8 cellular contexts compared by ENCODE assay signal in genomic region chr2:218687400-218688060, GRCh38. TPM values are rescaled to one million over a fixed set of nuclear protein-coding genes. Genes with fewer than 3 reads are reported as not detected.
A peak's percentile ranks its signal among the peaks of the same experiment; 100 is the strongest.
DNase-seq lines count a peak whose midpoint lies in the region; ATAC-seq and TF ChIP-seq lines count a peak whose summit lies in the region.
"Not testable (repeated sequence)": the region's sequence is repeated elsewhere in the genome, so short reads cannot be mapped to it uniquely, and the experiment has no call there.

No MANE protein-coding gene starts in this region.

- H3K9me3 ChIP-seq in HAP-1; RWPE2 (ENCODE audit: severe bottlenecking); fibroblast of lung (ENCODE audit: control insufficient read depth, insufficient read depth, low read depth, low read length): not testable (repeated sequence)

- ATAC-seq in RWPE2 (ENCODE audit: low read depth): peak; percentile 98
- ATAC-seq in activated naive CD4-positive, alpha-beta T cell treated with anti-CD3 and anti-CD28 coated beads, Interleukin-2, amount 50 U/mL, for 72 hours: peak; percentile 77 to 79

- not testable (repeated sequence) for H3K9me3 Mint-ChIP-seq in activated naive CD4-positive, alpha-beta T cell treated with anti-CD3 and anti-CD28 coated beads, Interleukin-2, amount 50 U/mL, for 72 hours

- TF ChIP-seq CTCF in RWPE2 (IDR thresholded peaks at IDR 0.05; ENCODE audit: poor library complexity, severe bottlenecking): peak; percentile 87
- TF ChIP-seq CTCF in fibroblast of lung (conservative IDR thresholded peaks at IDR 0.05 in 1 of 2, IDR thresholded peaks at IDR 0.05 in 1 of 2; ENCODE audit: low read depth in 1 of 2, low read length in 2 of 2): peak; percentile 91 to 96

- not testable (repeated sequence) for H2AFZ ChIP-seq in fibroblast of lung (ENCODE audit: low read length)

- H3K27me3 ChIP-seq in HAP-1 (ENCODE audit: low read depth); RWPE2 (ENCODE audit: insufficient read depth, poor library complexity, severe bottlenecking); fibroblast of lung (ENCODE audit: control insufficient read depth, insufficient read depth, low read length): not testable (repeated sequence)

- not testable (repeated sequence) for H4K20me1 ChIP-seq in fibroblast of lung (ENCODE audit: control insufficient read depth, extremely low read depth, insufficient read depth, low read length)

- H3K27ac ChIP-seq in RWPE2 (ENCODE audit: poor library complexity, severe bottlenecking); fibroblast of lung (ENCODE audit: insufficient read depth, low read length): not testable (repeated sequence)

- H3K79me2 ChIP-seq in fibroblast of lung (ENCODE audit: control insufficient read depth, insufficient read depth, low read length): not testable (repeated sequence)

- peaks cover 10% of the 10 kb centered on the region for H3K36me3 ChIP-seq in HAP-1 (replicated peaks)
- peaks cover 71% of the 10 kb centered on the region for H3K36me3 ChIP-seq in RWPE2 (ENCODE audit: low read depth)
- not testable (repeated sequence) for H3K36me3 ChIP-seq in fibroblast of lung (ENCODE audit: control insufficient read depth, insufficient read depth, low read length)

- H3K9ac ChIP-seq in fibroblast of lung (ENCODE audit: insufficient read depth, low read length): not testable (repeated sequence)

- in situ Hi-C loops in HAP-1 (cut with MboI; ENCODE audit: low sequenced_read_pairs): not testable (repeated sequence)

- not testable (repeated sequence) for H3K4me1 ChIP-seq in HAP-1; RWPE2 (ENCODE audit: insufficient read depth, poor library complexity, severe bottlenecking); fibroblast of lung (ENCODE audit: control insufficient read depth, extremely low read depth, insufficient read depth, low read length)

- not testable (repeated sequence) for H3K36me3 Mint-ChIP-seq in activated naive CD4-positive, alpha-beta T cell treated with anti-CD3 and anti-CD28 coated beads, Interleukin-2, amount 50 U/mL, for 72 hours

- not testable (repeated sequence) for H3K4me2 ChIP-seq in fibroblast of lung (ENCODE audit: extremely low read depth, insufficient read depth, low read length)

- DNase-seq in CMK (ENCODE audit: low read depth) (peak; percentile 26), HAP-1 (ENCODE audit: low spot score in 2 of 2) (peak; percentile 76 to 83), NCI-H2029 (lab: John Stamatoyannopoulos, UW) (peak; percentile 8), fibroblast of lung (ENCODE audit: low read depth in 2 of 2) (peak; percentile 76 to 84), lung microvascular endothelial cell (ENCODE audit: low read depth in 2 of 2) (peak; percentile 78 to 85)
- not testable (repeated sequence) for DNase-seq in RWPE2 (ENCODE audit: low spot score)
- DNase-seq in activated naive CD4-positive, alpha-beta T cell treated with anti-CD3 and anti-CD28 coated beads, Interleukin-2, amount 50 U/mL, for 72 hours (ENCODE audit: low spot score in 2 of 2): peak in 1 of 2 donors; percentile 27
- peak in 4 of 6 experiments; percentile 13 to 34 (median 20) for DNase-seq in stimulated activated naive CD4-positive, alpha-beta T cell (lab: John Stamatoyannopoulos, UW)

- H3K27ac Mint-ChIP-seq in activated naive CD4-positive, alpha-beta T cell treated with anti-CD3 and anti-CD28 coated beads, Interleukin-2, amount 50 U/mL, for 72 hours: not testable (repeated sequence)

- not testable (repeated sequence) for H3K4me3 ChIP-seq in HAP-1; RWPE2 (ENCODE audit: severe bottlenecking); fibroblast of lung (replicated peaks in 1 of 4; ENCODE audit: control extremely low read depth in 1 of 4, insufficient read depth in 1 of 4, low read depth in 3 of 4, low read length in 4 of 4)

RNA-seq across cellular contexts. Expression of gene STK36, which starts 15.6 kb away (rescaled TPM):
- total RNA-seq in activated naive CD4-positive, alpha-beta T cell treated with anti-CD3 and anti-CD28 coated beads, Interleukin-2, amount 50 U/mL, for 72 hours: 10 to 100 TPM; 16.5 to 22.5 TPM
- total RNA-seq in fibroblast of lung: 32.1 and 36.0 TPM in 2 replicates
- 21.4 and 24.7 TPM in 2 replicates for polyA plus RNA-seq in fibroblast of lung
- 12.7 and 14.8 TPM in 2 replicates for polyA plus RNA-seq in fibroblast of lung (2012)
- 23.9 and 67.6 TPM in 2 replicates for polyA minus RNA-seq in fibroblast of lung (ENCODE audit: low replicate concordance)
- total RNA-seq in lung microvascular endothelial cell: 3.7 and 6.9 TPM in 2 replicates

RNA-seq across cellular contexts. Expression of gene RNF25, which starts 15.7 kb away (rescaled TPM):
- 10 to 100 TPM; 12.3 to 22.9 TPM for total RNA-seq in activated naive CD4-positive, alpha-beta T cell treated with anti-CD3 and anti-CD28 coated beads, Interleukin-2, amount 50 U/mL, for 72 hours
- 26.7 and 39.1 TPM in 2 replicates for total RNA-seq in fibroblast of lung
- 42.1 and 75.0 TPM in 2 replicates for polyA plus RNA-seq in fibroblast of lung
- polyA plus RNA-seq in fibroblast of lung (2012): 29.3 and 39.5 TPM in 2 replicates
- 154 and 192 TPM in 2 replicates for polyA minus RNA-seq in fibroblast of lung (ENCODE audit: low replicate concordance)
- 28.5 and 36.7 TPM in 2 replicates for total RNA-seq in lung microvascular endothelial cell

RNA-seq across cellular contexts. Expression of gene TTLL4, which starts 23.1 kb away (rescaled TPM):
- total RNA-seq in activated naive CD4-positive, alpha-beta T cell treated with anti-CD3 and anti-CD28 coated beads, Interleukin-2, amount 50 U/mL, for 72 hours: 10 to 100 TPM; 28.2 to 42.2 TPM
- total RNA-seq in fibroblast of lung (5.9 and 9.4 TPM in 2 replicates), lung microvascular endothelial cell (4.1 and 5.8 TPM in 2 replicates)
- 6.1 and 14.4 TPM in 2 replicates for polyA plus RNA-seq in fibroblast of lung
- polyA plus RNA-seq in fibroblast of lung (2012): 4.2 and 9.7 TPM in 2 replicates
- polyA minus RNA-seq in fibroblast of lung (ENCODE audit: low replicate concordance): 10.3 and 38.9 TPM in 2 replicates

RNA-seq across cellular contexts. Expression of gene BCS1L, which starts 28.0 kb away (rescaled TPM):
- 10 to 100 TPM; 15.8 to 71.9 TPM for total RNA-seq in activated naive CD4-positive, alpha-beta T cell treated with anti-CD3 and anti-CD28 coated beads, Interleukin-2, amount 50 U/mL, for 72 hours
- total RNA-seq in fibroblast of lung (26.2 and 38.3 TPM in 2 replicates), lung microvascular endothelial cell (19.2 and 24.4 TPM in 2 replicates)
- 28.8 and 38.8 TPM in 2 replicates for polyA plus RNA-seq in fibroblast of lung
- 26.7 and 41.7 TPM in 2 replicates for polyA plus RNA-seq in fibroblast of lung (2012)
- polyA minus RNA-seq in fibroblast of lung (ENCODE audit: low replicate concordance): 48.1 and 78.3 TPM in 2 replicates

RNA-seq across cellular contexts. Expression of gene ZNF142, which starts 28.1 kb away (rescaled TPM):
- 10 to 100 TPM; 24.8 to 34.6 TPM for total RNA-seq in activated naive CD4-positive, alpha-beta T cell treated with anti-CD3 and anti-CD28 coated beads, Interleukin-2, amount 50 U/mL, for 72 hours
- total RNA-seq in fibroblast of lung (5.6 and 7.3 TPM in 2 replicates), lung microvascular endothelial cell (3.3 and 6.2 TPM in 2 replicates)
- 4.3 and 8.1 TPM in 2 replicates for polyA plus RNA-seq in fibroblast of lung
- 7.8 and 9.4 TPM in 2 replicates for polyA plus RNA-seq in fibroblast of lung (2012)
- polyA minus RNA-seq in fibroblast of lung (ENCODE audit: low replicate concordance): 60.5 and 107 TPM in 2 replicates
